In the genomic region with DNA sequence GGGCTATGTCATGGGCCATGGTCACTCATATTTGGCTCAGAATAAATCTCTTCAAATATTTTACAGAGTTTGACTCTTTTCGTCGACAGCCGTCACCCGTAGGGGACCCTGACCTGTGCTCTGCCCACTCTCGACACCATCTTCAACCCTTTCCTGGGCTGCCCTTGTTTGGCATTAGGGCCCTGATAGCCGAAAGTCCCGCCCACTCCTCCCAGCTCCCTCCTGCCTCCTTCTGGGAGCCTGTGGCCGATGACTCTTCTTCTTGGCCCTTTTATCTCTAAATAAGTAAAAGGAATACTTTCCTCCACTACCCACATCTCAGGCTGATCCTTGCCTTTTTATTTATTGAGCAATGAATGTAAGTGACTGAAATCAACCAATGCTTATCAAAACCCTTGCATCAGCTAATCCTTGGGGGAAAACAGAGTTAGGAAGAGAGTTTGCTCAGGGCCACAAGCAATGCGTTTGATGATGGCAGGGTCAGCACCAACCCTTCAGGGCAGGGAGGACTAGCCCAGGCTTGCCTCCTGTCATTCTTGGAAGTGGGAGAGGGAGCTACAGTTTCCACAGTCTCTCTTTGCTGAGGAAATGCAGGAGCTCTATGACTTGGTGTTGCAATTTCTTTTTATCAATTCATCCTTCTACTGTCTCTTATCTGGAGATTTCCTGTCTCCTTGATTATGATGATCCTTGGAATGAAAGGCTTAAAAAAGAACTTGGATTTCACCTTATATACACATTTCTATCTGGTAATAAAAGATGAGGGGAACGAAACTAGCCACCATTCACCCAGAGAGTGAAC, we compare ENCODE assay signal across 22 cellular contexts.
DNase-seq lines count a peak whose midpoint lies in the region; ATAC-seq and TF ChIP-seq lines count a peak whose summit lies in the region.
"Had no signal": no experiment of that assay in that cellular context is flagged by ENCODE, and none has a peak within 500 bp of the region (broad histone marks: within the 10 kb centered on the region; RNA-seq: fewer than 3 reads in every experiment).

No MANE protein-coding gene starts in this region.

- H3K9me3 Mint-ChIP-seq in mesothelial cell of epicardium, result peaks cover 4% of the 10 kb centered on the region
- H3K9me3 Mint-ChIP-seq: activated naive CD8-positive, alpha-beta T cell treated with anti-CD3 and anti-CD28 coated beads, Interleukin-2, amount 10 ng/mL, durations not matched to agents 7 days and 5 days; memory B cell; nephron had no signal

- TF ChIP-seq CTCF in WERI-Rb-1 (IDR thresholded peaks at IDR 0.05; ENCODE audit: low read depth, low read length) (no peak), fibroblast of the aortic adventitia (IDR thresholded peaks at IDR 0.05; ENCODE audit: insufficient read depth, low read length) (no peak), mesothelial cell of epicardium (IDR thresholded peaks at IDR 0.05; ENCODE audit: unreplicated experiment) (no peak), lower leg skin (IDR thresholded peaks at IDR 0.05) (no peak)

- H3K36me3 ChIP-seq in WERI-Rb-1, result no peaks in the 10 kb centered on the region

- no peaks in the 10 kb centered on the region for H3K36me3 Mint-ChIP-seq in mesothelial cell of epicardium
- H3K36me3 Mint-ChIP-seq: activated naive CD8-positive, alpha-beta T cell treated with anti-CD3 and anti-CD28 coated beads, Interleukin-2, amount 10 ng/mL, durations not matched to agents 7 days and 5 days; memory B cell; stimulated activated naive B cell treated with anti-CD40 and anti-IgM and Interleukin-4, amounts not matched to agents 10 μg/mL and 1 μg/mL and 100 μg/mL, for 72 hours had no signal

- no peaks in the 10 kb centered on the region for H3K27me3 ChIP-seq in WERI-Rb-1 (ENCODE audit: insufficient read depth, low read depth, severe bottlenecking)

- DNase-seq in GM03348 (ENCODE audit: low spot score) (peak; percentile 10), WERI-Rb-1 (peak; percentile 15), fibroblast of the aortic adventitia (ENCODE audit: low read depth) (peak; percentile 47), mesothelial cell of epicardium (ENCODE audit: low spot score in 2 of 2, unreplicated experiment in 2 of 2) (no peak), HCEC 1CT (no peak), lower leg skin (ENCODE audit: low spot score in 2 of 2) (no peak)
- DNase-seq: activated CD4-positive, alpha-beta T cell treated with anti-CD3 and anti-CD28 coated beads for 1 hour; activated naive CD8-positive, alpha-beta T cell treated with anti-CD3 and anti-CD28 coated beads, Interleukin-2, amount 10 ng/mL, durations not matched to agents 7 days and 5 days; NCI-H1417; NCI-H2171 treated with DMSO at 0.1 percent for 48 hours; NCI-H69; stimulated activated naive B cell treated with anti-CD40 and anti-IgM and Interleukin-4, amounts not matched to agents 10 μg/mL and 1 μg/mL and 100 μg/mL, for 72 hours; SW 1271 had no signal

- H3K4me1 Mint-ChIP-seq in mesothelial cell of epicardium, result peaks cover 20% of the 10 kb centered on the region
- H3K4me1 Mint-ChIP-seq: activated naive CD8-positive, alpha-beta T cell treated with anti-CD3 and anti-CD28 coated beads, Interleukin-2, amount 10 ng/mL, durations not matched to agents 7 days and 5 days; memory B cell; nephron; stimulated activated naive B cell treated with anti-CD40 and anti-IgM and Interleukin-4, amounts not matched to agents 10 μg/mL and 1 μg/mL and 100 μg/mL, for 72 hours had no signal

- H3K4me3 ChIP-seq in WERI-Rb-1 (ENCODE audit: low read depth, low read length) (no peak overlapping the region), fibroblast of the aortic adventitia (ENCODE audit: low read depth, low read length) (no peak overlapping the region), lower leg skin (ENCODE audit: low read depth, poor library complexity, severe bottlenecking) (no peak overlapping the region)
- H3K4me3 ChIP-seq: coronary artery had no signal

- TF ChIP-seq POLR2A in lower leg skin (IDR thresholded peaks at IDR 0.05), result no peak

- H3K27ac ChIP-seq in WERI-Rb-1, result no peak overlapping the region
- H3K27ac ChIP-seq: C4-2B, coronary artery had no signal

- WGBS in lower leg skin, 2 donors, result 62 to 72% methylated on average over 10 of the region's 10 CpGs

- no peak for ATAC-seq in HG02678 (IDR thresholded peaks at IDR 0.05; ENCODE audit: unreplicated experiment)
- no peak for ATAC-seq in GM21360 (IDR thresholded peaks at IDR 0.05; ENCODE audit: unreplicated experiment)
- ATAC-seq: HepG2; Right ventricle myocardium inferior; stimulated activated naive B cell treated with anti-CD40 and anti-IgM and Interleukin-4, amounts not matched to agents 10 μg/mL and 1 μg/mL and 100 μg/mL, for 72 hours had no signal

- H3K4me3 Mint-ChIP-seq in mesothelial cell of epicardium, result no peak overlapping the region
- H3K4me3 Mint-ChIP-seq: activated naive CD8-positive, alpha-beta T cell treated with anti-CD3 and anti-CD28 coated beads, Interleukin-2, amount 10 ng/mL, durations not matched to agents 7 days and 5 days; memory B cell; nephron; stimulated activated naive B cell treated with anti-CD40 and anti-IgM and Interleukin-4, amounts not matched to agents 10 μg/mL and 1 μg/mL and 100 μg/mL, for 72 hours had no signal

- H3K27ac Mint-ChIP-seq in mesothelial cell of epicardium, result peak overlapping the region; percentile 44
- H3K27ac Mint-ChIP-seq: activated naive CD8-positive, alpha-beta T cell treated with anti-CD3 and anti-CD28 coated beads, Interleukin-2, amount 10 ng/mL, durations not matched to agents 7 days and 5 days; memory B cell; nephron; progenitor cell of endocrine pancreas; stimulated activated naive B cell treated with anti-CD40 and anti-IgM and Interleukin-4, amounts not matched to agents 10 μg/mL and 1 μg/mL and 100 μg/mL, for 72 hours had no signal

- intact Hi-C loops in lower leg skin (cut with DNase I; ENCODE audit: low total_unique reads), result no loop called here

- H3K9me3 ChIP-seq in WERI-Rb-1 (ENCODE audit: severe bottlenecking), result no peaks in the 10 kb centered on the region

- H3K27me3 Mint-ChIP-seq in mesothelial cell of epicardium (ENCODE audit: low read depth), result peaks cover 1% of the 10 kb centered on the region

Comparison
In these comparisons a context has a peak if more than half of its experiments do, and no peak if none do; other contexts are left out.
1. DNase-seq: peak in GM03348 (single experiment), WERI-Rb-1 (single experiment) and fibroblast of the aortic adventitia (single experiment); none in mesothelial cell of epicardium (0 of 2), HCEC 1CT (single experiment) and lower leg skin (0 of 2).